Comparison of ENCODE assay signal across 17 cellular contexts in the genomic region with DNA sequence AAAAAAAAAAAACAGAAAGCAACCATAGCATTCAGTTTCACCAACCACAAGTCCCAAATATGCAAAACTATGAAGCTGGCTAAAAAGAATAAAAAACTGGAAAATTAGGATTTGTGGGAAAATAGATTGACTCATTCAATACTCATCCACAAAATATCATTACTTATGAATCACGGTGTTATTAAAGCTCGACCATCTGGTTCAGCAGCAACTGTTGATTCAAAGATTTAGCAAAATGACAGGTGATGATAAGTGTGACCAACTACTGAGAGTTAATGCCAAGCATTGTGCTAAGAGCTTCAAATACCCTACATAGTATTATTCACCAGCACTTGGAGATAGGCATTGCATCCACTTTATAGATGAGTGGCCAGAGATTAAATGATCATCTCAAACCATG. TPM values are rescaled to one million over a fixed set of nuclear protein-coding genes. Genes with fewer than 3 reads are reported as not detected.
DNase-seq lines count a peak whose midpoint lies in the region; ATAC-seq, FAIRE-seq and TF ChIP-seq lines count a peak whose summit lies in the region.
"Had no signal": no experiment of that assay in that cellular context is flagged by ENCODE, and none has a peak within 500 bp of the region (broad histone marks: within the 10 kb centered on the region; RNA-seq: fewer than 3 reads in every experiment).

No MANE protein-coding gene starts in this region.

- H3K4me3 ChIP-seq in AG09309 (ENCODE audit: control insufficient read depth, low read depth, low read length) (no peak overlapping the region), astrocyte of the cerebellum (ENCODE audit: low read depth, low read length) (no peak overlapping the region), keratinocyte (ENCODE audit: control insufficient read depth in 2 of 3, extremely low read depth in 1 of 3, insufficient read depth in 2 of 3, low read depth in 1 of 3, low read length in 3 of 3) (no peak overlapping the region)
- H3K4me3 ChIP-seq: BLaER1 had no signal

- no peaks in the 10 kb centered on the region for H3K79me2 ChIP-seq in keratinocyte (ENCODE audit: control insufficient read depth, insufficient read depth, low read length)

- dilution Hi-C loops in keratinocyte (cut with MboI; ENCODE audit: extremely low pct_ligation_motif_present, low sequenced_read_pairs) = no loop called here

- no peaks in the 10 kb centered on the region for H3K27me3 ChIP-seq in keratinocyte (ENCODE audit: control insufficient read depth, extremely low read depth, insufficient read depth, low read length)
- H3K27me3 ChIP-seq: BLaER1 had no signal

- ATAC-seq in HG02970 (IDR thresholded peaks at IDR 0.05; ENCODE audit: low FRiP score, unreplicated experiment) = no peak
- ATAC-seq: WTC11 had no signal

- peak; percentile 90 for DNase-seq in AG09309 (ENCODE audit: low read depth)
- DNase-seq in HS-27A (ENCODE audit: low read depth) = peak; percentile 78
- DNase-seq in astrocyte of the cerebellum (ENCODE audit: low read depth) = peak; percentile 65
- peak; percentile 53 for DNase-seq in keratinocyte (ENCODE audit: low read depth, low spot score)
- no peak for DNase-seq in activated CD8-positive, alpha-beta memory T cell treated with anti-CD3 and anti-CD28 coated beads, Interleukin-2, amount 50 U/mL, for 48 hours
- no peak for DNase-seq in inferior parietal cortex (ENCODE audit: extremely low spot score)
- no peak for DNase-seq in head of caudate nucleus
- DNase-seq: activated naive CD4-positive, alpha-beta T cell treated with anti-CD3 and anti-CD28 coated beads, Interleukin-2, amount 10 ng/mL, durations not matched to agents 7 days and 5 days; DMS79 treated with DMSO at 0.1 percent for 48 hours; NCI-H1417 treated with DMSO at 0.1 percent for 48 hours; nucleus accumbens; stimulated activated CD4-positive, alpha-beta T cell treated with anti-CD3 and anti-CD28 coated beads, Interleukin-12 subunit alpha, Interleukin-12 subunit beta, amount 100 ng/mL, for 4 hours; substantia nigra had no signal

- FAIRE-seq in keratinocyte (lab: Jason Lieb, UNC) = peak; percentile 91
- FAIRE-seq: GM12891 had no signal

- no peak overlapping the region for H2AFZ ChIP-seq in keratinocyte (ENCODE audit: control insufficient read depth, low read length)

- H4K20me1 ChIP-seq in keratinocyte (ENCODE audit: control insufficient read depth, extremely low read depth, insufficient read depth, low read length) = no peaks in the 10 kb centered on the region
- H4K20me1 ChIP-seq: BLaER1 had no signal

- in situ Hi-C loops in astrocyte of the cerebellum (cut with HindIII; ENCODE audit: low sequenced_read_pairs) = no loop called here

- no peak overlapping the region for H3K4me2 ChIP-seq in keratinocyte (ENCODE audit: control insufficient read depth, extremely low read depth, insufficient read depth, low read depth, low read length)
- H3K4me2 ChIP-seq: BLaER1 had no signal

- H3K4me1 ChIP-seq in keratinocyte (ENCODE audit: control insufficient read depth, extremely low read depth, insufficient read depth, low read length) = peaks cover 7% of the 10 kb centered on the region
- H3K4me1 ChIP-seq: BLaER1 had no signal

- H3K36me3 ChIP-seq in keratinocyte (ENCODE audit: control insufficient read depth in 2 of 2, extremely low read depth in 1 of 2, insufficient read depth in 2 of 2, low read length in 2 of 2) = no peaks in the 10 kb centered on the region
- H3K36me3 ChIP-seq: BLaER1 had no signal

- no peaks in the 10 kb centered on the region for H3K9me3 ChIP-seq in keratinocyte (ENCODE audit: control insufficient read depth, low read depth, low read length)
- H3K9me3 ChIP-seq: BLaER1 had no signal

- no peak for TF ChIP-seq CTCF in AG09309 (IDR thresholded peaks at IDR 0.05; ENCODE audit: control insufficient read depth, insufficient read depth, low read depth, low read length, missing control alignments)
- TF ChIP-seq CTCF in astrocyte of the cerebellum (IDR thresholded peaks at IDR 0.05; ENCODE audit: low read depth, low read length, missing control alignments) = no peak
- no peak for TF ChIP-seq CTCF in keratinocyte (optimal IDR thresholded peaks at IDR 0.05 in 1 of 3, IDR thresholded peaks at IDR 0.05 in 1 of 3, conservative IDR thresholded peaks at IDR 0.05 in 1 of 3; ENCODE audit: extremely low read depth in 1 of 3, insufficient read depth in 2 of 3, low read length in 3 of 3)

- no peaks in the 10 kb centered on the region for H3K9me1 ChIP-seq in keratinocyte (ENCODE audit: control insufficient read depth, extremely low read depth, insufficient read depth, low read length)

- H3K9ac ChIP-seq in keratinocyte (ENCODE audit: control insufficient read depth, extremely low read depth, insufficient read depth, low read length) = no peak overlapping the region
- H3K9ac ChIP-seq: BLaER1 had no signal

- no peak overlapping the region for H3K27ac ChIP-seq in keratinocyte (ENCODE audit: control insufficient read depth, insufficient read depth, low read length)
- H3K27ac ChIP-seq: BLaER1 had no signal

- intact Hi-C loops in head of caudate nucleus (cut with DNase I) = no loop called here

RNA-seq across cellular contexts. Expression of a gene that starts 26.2 kb away (rescaled TPM):
- polyA plus RNA-seq in keratinocyte = 27.7 to 55.4 TPM (median 40.6 TPM) in 3 replicates
- polyA plus RNA-seq in keratinocyte (2011; ENCODE audit: low read depth) = 13.5 TPM
- polyA plus RNA-seq in keratinocyte (2011; cell fraction: cytosol; rRNA removed) = 29.3 TPM in 2 replicates
- polyA plus RNA-seq in keratinocyte (2011; cell fraction: nucleus; rRNA removed) = 66.9 and 71.0 TPM in 2 replicates
- polyA plus RNA-seq in keratinocyte (2012; ENCODE audit: low replicate concordance) = 22.6 and 51.8 TPM in 2 replicates
- polyA minus RNA-seq in keratinocyte = 68.0 to 96.2 TPM (median 90.4 TPM) in 3 replicates
- polyA minus RNA-seq in keratinocyte (2011; cell fraction: cytosol; rRNA and poly(A)+ RNA removed) = 34.3 TPM
- 42.8 and 74.8 TPM in 2 replicates for polyA minus RNA-seq in keratinocyte (2011; cell fraction: nucleus; rRNA and poly(A)+ RNA removed)

Comparison
In these comparisons a context has a peak if more than half of its experiments do, and no peak if none do; other contexts are left out.
1. DNase-seq: peak in AG09309 (single experiment), HS-27A (single experiment), astrocyte of the cerebellum (single experiment) and keratinocyte (single experiment); none in activated CD8-positive, alpha-beta memory T cell treated with anti-CD3 and anti-CD28 coated beads, Interleukin-2, amount 50 U/mL, for 48 hours (single experiment), inferior parietal cortex (single experiment) and head of caudate nucleus (0 of 42).